In the genomic region with DNA sequence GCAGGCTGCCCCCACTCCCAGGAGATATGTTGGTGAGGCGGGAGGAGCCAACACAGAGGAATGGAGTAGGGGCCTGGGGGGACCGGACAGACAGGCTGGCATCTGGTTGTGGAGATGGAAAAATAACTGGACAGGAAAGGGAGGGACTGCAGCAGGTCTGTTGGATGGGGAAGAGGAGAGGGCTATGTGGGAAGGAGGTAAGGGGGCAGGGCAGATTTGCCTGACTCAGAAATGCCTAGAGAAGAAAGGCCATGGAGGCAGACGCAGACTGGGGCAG, we compare ENCODE assay signal across 24 cellular contexts.
"Had no signal": no experiment of that assay in that cellular context is flagged by ENCODE, and none has a peak within 500 bp of the region (broad histone marks: within the 10 kb centered on the region; RNA-seq: fewer than 3 reads in every experiment).

No MANE protein-coding gene starts in this region.

- H3K27ac Mint-ChIP-seq: activated CD4-positive, alpha-beta memory T cell treated with anti-CD3 and anti-CD28 coated beads, Interleukin-2, amount 10 ng/mL, durations not matched to agents 7 days and 5 days; activated CD4-positive, alpha-beta T cell treated with anti-CD3 and anti-CD28 coated beads for 36 hours; activated naive CD4-positive, alpha-beta T cell treated with anti-CD3 and anti-CD28 coated beads, Interleukin-2, amount 10 ng/mL, durations not matched to agents 7 days and 5 days; activated naive CD8-positive, alpha-beta T cell treated with anti-CD3 and anti-CD28 coated beads for 36 hours; activated T-cell treated with anti-CD3 and anti-CD28 coated beads, Interleukin-2, amount 50 U/mL, for 72 hours; activated T-helper 2 cell treated with anti-CD3 and anti-CD28 coated beads, Interferon-gamma antibody, Interleukin-2, Interleukin-4, amounts not matched to agents 10 μg/mL and 5 μg/mL and 100 μg/mL, durations not matched to agents 14 hours and 24 hours and 36 hours had no signal

- H3K4me3 Mint-ChIP-seq: activated CD4-positive, alpha-beta memory T cell treated with anti-CD3 and anti-CD28 coated beads, Interleukin-2, amount 10 ng/mL, durations not matched to agents 7 days and 5 days; activated CD4-positive, alpha-beta T cell treated with anti-CD3 and anti-CD28 coated beads for 36 hours; activated naive CD4-positive, alpha-beta T cell treated with anti-CD3 and anti-CD28 coated beads, Interleukin-2, amount 10 ng/mL, durations not matched to agents 7 days and 5 days; activated naive CD8-positive, alpha-beta T cell treated with anti-CD3 and anti-CD28 coated beads for 36 hours; activated T-cell treated with anti-CD3 and anti-CD28 coated beads, Interleukin-2, amount 50 U/mL, for 72 hours had no signal

- H3K27ac ChIP-seq: breast epithelium, VCaP had no signal

- H3K4me3 ChIP-seq: breast epithelium had no signal

- H3K9me3 ChIP-seq: breast epithelium had no signal

- ATAC-seq: activated CD4-positive, alpha-beta T cell treated with anti-CD3 and anti-CD28 coated beads for 36 hours; activated T-cell treated with anti-CD3 and anti-CD28 coated beads, Interleukin-2, amount 50 U/mL, for 72 hours had no signal

- H3K36me3 ChIP-seq: breast epithelium had no signal

- H3K9me3 Mint-ChIP-seq: activated CD4-positive, alpha-beta memory T cell treated with anti-CD3 and anti-CD28 coated beads, Interleukin-2, amount 10 ng/mL, durations not matched to agents 7 days and 5 days; activated naive CD4-positive, alpha-beta T cell treated with anti-CD3 and anti-CD28 coated beads, Interleukin-2, amount 10 ng/mL, durations not matched to agents 7 days and 5 days; activated naive CD8-positive, alpha-beta T cell treated with anti-CD3 and anti-CD28 coated beads for 36 hours; activated T-cell treated with anti-CD3 and anti-CD28 coated beads, Interleukin-2, amount 50 U/mL, for 72 hours; activated T-helper 2 cell treated with anti-CD3 and anti-CD28 coated beads, Interferon-gamma antibody, Interleukin-2, Interleukin-4, amounts not matched to agents 10 μg/mL and 5 μg/mL and 100 μg/mL, durations not matched to agents 14 hours and 24 hours and 36 hours had no signal

- DNase-seq: activated CD4-positive, alpha-beta memory T cell treated with anti-CD3 and anti-CD28 coated beads, Interleukin-2, amount 10 ng/mL, durations not matched to agents 7 days and 5 days; activated CD4-positive, alpha-beta T cell treated with anti-CD3 and anti-CD28 coated beads for 36 hours; activated CD4-positive, alpha-beta T cell treated with anti-CD3 and anti-CD28 coated beads, Interleukin-2, amount 50 U/mL, for 1 hour; activated CD8-positive, alpha-beta memory T cell treated with anti-CD3 and anti-CD28 coated beads, Interleukin-2, amount 50 U/mL, for 4 hours; activated gamma-delta T cell treated with Interleukin-2 at 50 U/mL for 16 hours; activated naive CD4-positive, alpha-beta T cell treated with anti-CD3 and anti-CD28 coated beads, Interleukin-2, amount 10 ng/mL, durations not matched to agents 7 days and 5 days; activated naive CD8-positive, alpha-beta T cell treated with anti-CD3 and anti-CD28 coated beads for 36 hours; activated T-cell treated with anti-CD3 and anti-CD28 coated beads, Interleukin-2, amount 50 U/mL, for 72 hours; central memory CD4-positive, alpha-beta T cell; Karpas-422; MM.1S; NCI-H1105; NCI-H1436; NCI-H1694 treated with DMSO at 0.1 percent for 48 hours; NCI-H2029 treated with DMSO at 0.1 percent for 48 hours; NCI-H345; NCI-H510A; NCI-H526 treated with DMSO at 0.1 percent for 48 hours; NCI-H82; SIG-M5; T-helper 1 cell had no signal

- H3K4me1 Mint-ChIP-seq: activated CD4-positive, alpha-beta memory T cell treated with anti-CD3 and anti-CD28 coated beads, Interleukin-2, amount 10 ng/mL, durations not matched to agents 7 days and 5 days; activated CD4-positive, alpha-beta T cell treated with anti-CD3 and anti-CD28 coated beads for 36 hours; activated naive CD4-positive, alpha-beta T cell treated with anti-CD3 and anti-CD28 coated beads, Interleukin-2, amount 10 ng/mL, durations not matched to agents 7 days and 5 days; activated naive CD8-positive, alpha-beta T cell treated with anti-CD3 and anti-CD28 coated beads for 36 hours had no signal

- H3K4me1 ChIP-seq: breast epithelium had no signal

- H3K36me3 Mint-ChIP-seq: activated naive CD4-positive, alpha-beta T cell treated with anti-CD3 and anti-CD28 coated beads, Interleukin-2, amount 10 ng/mL, durations not matched to agents 7 days and 5 days; activated naive CD8-positive, alpha-beta T cell treated with anti-CD3 and anti-CD28 coated beads for 36 hours had no signal

- H3K27me3 Mint-ChIP-seq: activated CD4-positive, alpha-beta memory T cell treated with anti-CD3 and anti-CD28 coated beads, Interleukin-2, amount 10 ng/mL, durations not matched to agents 7 days and 5 days had no signal
